In genomic region chr6:66328181-66328580, GRCh38 we compare ENCODE assay signal across 17 cellular contexts.
A peak's percentile ranks its signal among the peaks of the same experiment; 100 is the strongest.
DNase-seq lines count a peak whose midpoint lies in the region; ATAC-seq and TF ChIP-seq lines count a peak whose summit lies in the region.
"Had no signal": no experiment of that assay in that cellular context is flagged by ENCODE, and none has a peak within 500 bp of the region (broad histone marks: within the 10 kb centered on the region; RNA-seq: fewer than 3 reads in every experiment).

No MANE protein-coding gene starts in this region.

- H3K4me2 ChIP-seq in SU-DHL-6 (ENCODE audit: low read depth, low read length, poor library complexity, severe bottlenecking) = no peak overlapping the region
- H3K4me2 ChIP-seq in neural progenitor cell = no peak overlapping the region
- H3K4me2 ChIP-seq: BLaER1 treated with 17β-estradiol and CSF1 and Interleukin-3, amounts not matched to agents 10 nM and 100 nM; PC-9 had no signal

- no peaks in the 10 kb centered on the region for H4K20me1 ChIP-seq in SU-DHL-6 (ENCODE audit: low read depth, low read length)
- no peaks in the 10 kb centered on the region for H4K20me1 ChIP-seq in neural progenitor cell (ENCODE audit: low read depth)
- H4K20me1 ChIP-seq: BLaER1 treated with 17β-estradiol and CSF1 and Interleukin-3, amounts not matched to agents 10 nM and 100 nM had no signal

- DNase-seq in HS-5 (ENCODE audit: low read depth) = peak; percentile 56
- peak; percentile 1 to 29 for DNase-seq in foreskin fibroblast
- no peak for DNase-seq in HEK293T (ENCODE audit: extremely low spot score)
- DNase-seq in neural progenitor cell (ENCODE audit: low spot score) = no peak
- DNase-seq in right lobe of liver = no peak
- DNase-seq: DMS153, EL, KBM-7, NCI-H1092, NCI-H1694 treated with DMSO at 0.1 percent for 48 hours, NCI-H446, PC-9 had no signal

- peak overlapping the region; percentile 30 for H2AFZ ChIP-seq in SU-DHL-6 (ENCODE audit: low read depth, low read length, severe bottlenecking)
- H2AFZ ChIP-seq in neural progenitor cell (replicated peaks) = no peak overlapping the region
- H2AFZ ChIP-seq: PC-9 had no signal

- POLR2A ChIA-PET in HEK293T (lab: Yijun Ruan, JAX) = no interaction called here

- H3K36me3 Mint-ChIP-seq in neural progenitor cell = no peaks in the 10 kb centered on the region

- TF ChIP-seq POLR2A in right lobe of liver (IDR thresholded peaks at IDR 0.05) = no peak

- H3K4me3 Mint-ChIP-seq in neural progenitor cell = no peak overlapping the region

- no peak overlapping the region for H3K27ac ChIP-seq in SU-DHL-6 (ENCODE audit: low read depth, low read length)
- no peak overlapping the region for H3K27ac ChIP-seq in neural progenitor cell
- H3K27ac ChIP-seq in right lobe of liver = no peak overlapping the region
- H3K27ac ChIP-seq: BLaER1 treated with 17β-estradiol and CSF1 and Interleukin-3, amounts not matched to agents 10 nM and 100 nM; PC-9; SK-N-MC had no signal

- no peaks in the 10 kb centered on the region for H3K36me3 ChIP-seq in SU-DHL-6 (ENCODE audit: low read length)
- H3K36me3 ChIP-seq in neural progenitor cell = no peaks in the 10 kb centered on the region
- no peaks in the 10 kb centered on the region for H3K36me3 ChIP-seq in right lobe of liver
- H3K36me3 ChIP-seq: BLaER1 treated with 17β-estradiol and CSF1 and Interleukin-3, amounts not matched to agents 10 nM and 100 nM had no signal

- H3K4me3 ChIP-seq in SU-DHL-6 (ENCODE audit: insufficient read depth, low read length, poor library complexity, severe bottlenecking) (no peak overlapping the region), foreskin fibroblast (ENCODE audit: low read depth in 1 of 2, low read length in 2 of 2) (no peak overlapping the region), neural progenitor cell (no peak overlapping the region), right lobe of liver (no peak overlapping the region)
- H3K4me3 ChIP-seq: BLaER1 treated with 17β-estradiol and CSF1 and Interleukin-3, amounts not matched to agents 10 nM and 100 nM; PC-9; SK-N-MC had no signal

- H3K27me3 ChIP-seq in SU-DHL-6 (ENCODE audit: low read length) (no peaks in the 10 kb centered on the region), neural progenitor cell (no peaks in the 10 kb centered on the region), right lobe of liver (no peaks in the 10 kb centered on the region)
- H3K27me3 ChIP-seq: BLaER1 treated with 17β-estradiol and CSF1 and Interleukin-3, amounts not matched to agents 10 nM and 100 nM had no signal

- peaks cover 3% of the 10 kb centered on the region for H3K27me3 Mint-ChIP-seq in neural progenitor cell (ENCODE audit: insufficient read depth, low read depth)

- 33% methylated on average over 3 of the region's 3 CpGs for WGBS in right lobe of liver (ENCODE audit: insufficient coverage, low coverage, low lambda C conversion rate, missing lambda C conversion rate)

- H3K4me1 ChIP-seq in neural progenitor cell = no peaks in the 10 kb centered on the region
- H3K4me1 ChIP-seq in right lobe of liver = no peaks in the 10 kb centered on the region
- H3K4me1 ChIP-seq: BLaER1 treated with 17β-estradiol and CSF1 and Interleukin-3, amounts not matched to agents 10 nM and 100 nM had no signal

- no peaks in the 10 kb centered on the region for H3K9me2 ChIP-seq in SU-DHL-6 (replicated peaks; ENCODE audit: insufficient read depth, low read length)

- peaks cover 2% of the 10 kb centered on the region for H3K9me3 Mint-ChIP-seq in neural progenitor cell

- H3K4me1 Mint-ChIP-seq in neural progenitor cell = no peaks in the 10 kb centered on the region

- intact Hi-C loops in right lobe of liver (cut with DNase I) = no loop called here

- H3K9me3 ChIP-seq in SU-DHL-6 (ENCODE audit: insufficient read depth, low read length) (no peaks in the 10 kb centered on the region), neural progenitor cell (ENCODE audit: low read depth) (no peaks in the 10 kb centered on the region), right lobe of liver (no peaks in the 10 kb centered on the region)
- H3K9me3 ChIP-seq: BLaER1 treated with 17β-estradiol and CSF1 and Interleukin-3, amounts not matched to agents 10 nM and 100 nM had no signal

- CTCF ChIA-PET in HEK293T (lab: Yijun Ruan, JAX) = interaction anchor here (0.6 kb wide), 1 partner anchor 28 kb away, joined by 3 read pairs; no protein-coding TSS in a partner anchor

- H3K79me2 ChIP-seq in SU-DHL-6 (ENCODE audit: insufficient read depth, low read length) (no peaks in the 10 kb centered on the region), neural progenitor cell (ENCODE audit: low read depth) (no peaks in the 10 kb centered on the region)

- H3F3A ChIP-seq in SU-DHL-6 (ENCODE audit: insufficient read depth) (no peaks in the 10 kb centered on the region), neural progenitor cell (ENCODE audit: low read depth) (no peaks in the 10 kb centered on the region)

- H3K9ac ChIP-seq in SU-DHL-6 (ENCODE audit: low read length) (no peak overlapping the region), neural progenitor cell (no peak overlapping the region)
- H3K9ac ChIP-seq: BLaER1 treated with 17β-estradiol and CSF1 and Interleukin-3, amounts not matched to agents 10 nM and 100 nM had no signal

- H3K27ac Mint-ChIP-seq in neural progenitor cell = no peak overlapping the region

- no peak for ATAC-seq in HG03280 (IDR thresholded peaks at IDR 0.05; ENCODE audit: unreplicated experiment)
- ATAC-seq in right lobe of liver = no peak
- ATAC-seq: Right ventricle myocardium inferior had no signal

- no peak for TF ChIP-seq CTCF in SU-DHL-6 (IDR thresholded peaks at IDR 0.05; ENCODE audit: insufficient read depth, low read length, poor library complexity, severe bottlenecking)
- no peak for TF ChIP-seq CTCF in foreskin fibroblast (IDR thresholded peaks at IDR 0.05; ENCODE audit: low read depth, low read length)
- no peak for TF ChIP-seq CTCF in neural progenitor cell (IDR thresholded peaks at IDR 0.05)
- no peak for TF ChIP-seq CTCF in right lobe of liver (IDR thresholded peaks at IDR 0.05)

TF ChIP-seq in HEK293T, 16 proteins besides CTCF, POLR2A, EP300 and RAD21:
- TF ChIP-seq ARNT (IDR thresholded peaks at IDR 0.05) (no peak), SP1 (IDR thresholded peaks at IDR 0.05) (no peak), TARDBP (IDR thresholded peaks at IDR 0.05) (no peak), L3MBTL2 (conservative IDR thresholded peaks at IDR 0.05) (no peak), FOXK2 (IDR thresholded peaks at IDR 0.05) (no peak), ELF4 (IDR thresholded peaks at IDR 0.05) (no peak), FOXM1 (IDR thresholded peaks at IDR 0.05; ENCODE audit: borderline replicate concordance) (no peak), SUZ12 (IDR thresholded peaks at IDR 0.05) (no peak), HDGF (IDR thresholded peaks at IDR 0.05; ENCODE audit: borderline replicate concordance) (no peak), BHLHE40 (IDR thresholded peaks at IDR 0.05; ENCODE audit: borderline replicate concordance) (no peak), FOXA1 (IDR thresholded peaks at IDR 0.05) (no peak), CTBP1 (IDR thresholded peaks at IDR 0.05; ENCODE audit: borderline replicate concordance) (no peak), LEF1 (IDR thresholded peaks at IDR 0.05; ENCODE audit: borderline replicate concordance) (no peak), ZNF384 (IDR thresholded peaks at IDR 0.05) (no peak), NFRKB (IDR thresholded peaks at IDR 0.05) (no peak)
- TF ChIP-seq, protein P1, sequence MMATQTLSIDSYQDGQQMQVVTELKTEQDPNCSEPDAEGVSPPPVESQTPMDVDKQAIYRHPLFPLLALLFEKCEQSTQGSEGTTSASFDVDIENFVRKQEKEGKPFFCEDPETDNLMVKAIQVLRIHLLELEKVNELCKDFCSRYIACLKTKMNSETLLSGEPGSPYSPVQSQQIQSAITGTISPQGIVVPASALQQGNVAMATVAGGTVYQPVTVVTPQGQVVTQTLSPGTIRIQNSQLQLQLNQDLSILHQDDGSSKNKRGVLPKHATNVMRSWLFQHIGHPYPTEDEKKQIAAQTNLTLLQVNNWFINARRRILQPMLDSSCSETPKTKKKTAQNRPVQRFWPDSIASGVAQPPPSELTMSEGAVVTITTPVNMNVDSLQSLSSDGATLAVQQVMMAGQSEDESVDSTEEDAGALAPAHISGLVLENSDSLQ (IDR thresholded peaks at IDR 0.05) = no peak

Comparison
In these comparisons a context has a peak if more than half of its experiments do, and no peak if none do; other contexts are left out.
1. DNase-seq: peak in HS-5 (single experiment) and foreskin fibroblast (2 of 2); none in HEK293T (single experiment), neural progenitor cell (single experiment) and right lobe of liver (0 of 3).